ENCODE assay signal across 1 cellular context in the genomic region with DNA sequence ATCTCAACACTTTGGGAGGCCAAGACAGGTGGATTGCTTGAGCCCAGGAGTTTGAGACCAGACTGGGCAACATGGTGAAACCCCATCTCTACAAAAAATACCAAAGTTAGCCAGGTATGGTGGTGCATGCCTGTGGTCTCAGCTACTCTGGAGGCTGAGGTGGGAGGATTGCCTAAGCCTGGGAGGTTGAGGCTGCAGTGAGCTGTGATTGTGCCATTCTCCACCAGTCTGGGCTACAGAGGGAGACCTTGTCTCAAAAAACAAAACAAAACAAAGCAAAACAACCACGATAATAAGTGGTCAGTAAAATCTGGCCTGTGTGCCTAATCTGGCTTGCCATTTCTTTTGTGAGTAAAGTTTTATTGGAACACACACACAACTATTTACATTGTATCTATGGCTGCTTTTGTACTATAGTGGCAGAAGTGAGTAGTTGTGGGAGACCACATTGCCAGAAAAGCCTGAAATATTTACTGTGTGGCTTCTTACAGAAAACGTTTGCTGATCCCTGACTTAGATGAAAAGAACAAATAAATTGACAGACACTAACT.
TF ChIP-seq lines count a peak whose summit lies in the region.

No MANE protein-coding gene starts in this region.

TF ChIP-seq in GM12878, 131 proteins besides CTCF, POLR2A, EP300 and RAD21:
- TF ChIP-seq, protein P1, sequence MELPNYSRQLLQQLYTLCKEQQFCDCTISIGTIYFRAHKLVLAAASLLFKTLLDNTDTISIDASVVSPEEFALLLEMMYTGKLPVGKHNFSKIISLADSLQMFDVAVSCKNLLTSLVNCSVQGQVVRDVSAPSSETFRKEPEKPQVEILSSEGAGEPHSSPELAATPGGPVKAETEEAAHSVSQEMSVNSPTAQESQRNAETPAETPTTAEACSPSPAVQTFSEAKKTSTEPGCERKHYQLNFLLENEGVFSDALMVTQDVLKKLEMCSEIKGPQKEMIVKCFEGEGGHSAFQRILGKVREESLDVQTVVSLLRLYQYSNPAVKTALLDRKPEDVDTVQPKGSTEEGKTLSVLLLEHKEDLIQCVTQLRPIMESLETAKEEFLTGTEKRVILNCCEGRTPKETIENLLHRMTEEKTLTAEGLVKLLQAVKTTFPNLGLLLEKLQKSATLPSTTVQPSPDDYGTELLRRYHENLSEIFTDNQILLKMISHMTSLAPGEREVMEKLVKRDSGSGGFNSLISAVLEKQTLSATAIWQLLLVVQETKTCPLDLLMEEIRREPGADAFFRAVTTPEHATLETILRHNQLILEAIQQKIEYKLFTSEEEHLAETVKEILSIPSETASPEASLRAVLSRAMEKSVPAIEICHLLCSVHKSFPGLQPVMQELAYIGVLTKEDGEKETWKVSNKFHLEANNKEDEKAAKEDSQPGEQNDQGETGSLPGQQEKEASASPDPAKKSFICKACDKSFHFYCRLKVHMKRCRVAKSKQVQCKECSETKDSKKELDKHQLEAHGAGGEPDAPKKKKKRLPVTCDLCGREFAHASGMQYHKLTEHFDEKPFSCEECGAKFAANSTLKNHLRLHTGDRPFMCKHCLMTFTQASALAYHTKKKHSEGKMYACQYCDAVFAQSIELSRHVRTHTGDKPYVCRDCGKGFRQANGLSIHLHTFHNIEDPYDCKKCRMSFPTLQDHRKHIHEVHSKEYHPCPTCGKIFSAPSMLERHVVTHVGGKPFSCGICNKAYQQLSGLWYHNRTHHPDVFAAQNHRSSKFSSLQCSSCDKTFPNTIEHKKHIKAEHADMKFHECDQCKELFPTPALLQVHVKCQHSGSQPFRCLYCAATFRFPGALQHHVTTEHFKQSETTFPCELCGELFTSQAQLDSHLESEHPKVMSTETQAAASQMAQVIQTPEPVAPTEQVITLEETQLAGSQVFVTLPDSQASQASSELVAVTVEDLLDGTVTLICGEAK (IDR thresholded peaks at IDR 0.05; ENCODE audit: borderline replicate concordance), result peak; percentile 73
- no peak for TF ChIP-seq JUNB (IDR thresholded peaks at IDR 0.05)
